1 cellular context compared by ENCODE assay signal in genomic region chr22:29308148-29308790, GRCh38.
TF ChIP-seq lines count a peak whose summit lies in the region.

No MANE protein-coding gene starts in this region.

TF ChIP-seq in SK-N-SH treated with all-trans-retinoic acid at 6 μM for 48 hours, 23 proteins besides CTCF, POLR2A, EP300 and RAD21 (continued from another document):
- TF ChIP-seq CSRNP3 (CRISPR knock-in tag; IDR thresholded peaks at IDR 0.05) (no peak), ARNTL (CRISPR knock-in tag; IDR thresholded peaks at IDR 0.05; ENCODE audit: borderline replicate concordance, low read depth) (no peak), BACH2 (CRISPR knock-in tag; IDR thresholded peaks at IDR 0.05; ENCODE audit: borderline replicate concordance) (no peak)
- TF ChIP-seq, protein P1, sequence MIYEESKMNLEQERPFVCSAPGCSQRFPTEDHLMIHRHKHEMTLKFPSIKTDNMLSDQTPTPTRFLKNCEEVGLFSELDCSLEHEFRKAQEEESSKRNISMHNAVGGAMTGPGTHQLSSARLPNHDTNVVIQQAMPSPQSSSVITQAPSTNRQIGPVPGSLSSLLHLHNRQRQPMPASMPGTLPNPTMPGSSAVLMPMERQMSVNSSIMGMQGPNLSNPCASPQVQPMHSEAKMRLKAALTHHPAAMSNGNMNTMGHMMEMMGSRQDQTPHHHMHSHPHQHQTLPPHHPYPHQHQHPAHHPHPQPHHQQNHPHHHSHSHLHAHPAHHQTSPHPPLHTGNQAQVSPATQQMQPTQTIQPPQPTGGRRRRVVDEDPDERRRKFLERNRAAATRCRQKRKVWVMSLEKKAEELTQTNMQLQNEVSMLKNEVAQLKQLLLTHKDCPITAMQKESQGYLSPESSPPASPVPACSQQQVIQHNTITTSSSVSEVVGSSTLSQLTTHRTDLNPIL (CRISPR knock-in tag; IDR thresholded peaks at IDR 0.05; ENCODE audit: low read depth), result no peak
